In the genomic region with DNA sequence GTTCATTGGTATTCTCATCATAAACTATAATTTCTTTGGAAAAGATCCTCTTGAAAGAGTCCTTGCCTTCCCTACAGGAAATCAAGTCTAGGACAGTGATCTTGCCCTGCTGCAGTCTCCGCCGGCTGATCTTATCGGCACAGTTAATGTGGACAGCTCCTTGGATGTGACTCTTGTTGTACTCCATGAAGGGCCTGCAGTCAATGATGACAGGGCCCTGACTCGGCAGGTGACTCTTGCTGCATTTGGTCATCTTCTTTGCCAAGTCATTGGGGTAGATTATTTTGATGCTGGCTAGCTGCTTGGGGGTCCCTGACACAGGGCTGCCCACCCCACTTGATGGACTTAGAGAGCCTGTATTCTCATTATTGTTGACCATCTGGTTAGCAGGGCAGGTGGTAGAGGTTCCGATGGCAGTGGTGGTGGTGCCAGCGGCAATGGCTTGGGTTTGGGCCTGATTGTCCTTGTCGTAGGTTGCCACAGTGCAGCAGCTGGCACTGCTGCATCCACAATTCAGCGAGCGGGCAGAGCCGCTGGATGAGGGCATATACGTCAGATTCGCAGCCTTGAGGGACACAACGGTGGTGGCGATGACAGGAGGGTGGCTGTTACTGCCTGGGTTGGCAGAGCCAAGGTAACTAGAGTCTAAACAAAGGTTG, we compare ENCODE assay signal across 14 cellular contexts. TPM values are rescaled to one million over a fixed set of nuclear protein-coding genes. Genes with fewer than 3 reads are reported as not detected.
DNase-seq lines count a peak whose midpoint lies in the region; ATAC-seq and TF ChIP-seq lines count a peak whose summit lies in the region.
"Had no signal": no experiment of that assay in that cellular context is flagged by ENCODE, and none has a peak within 500 bp of the region (broad histone marks: within the 10 kb centered on the region; RNA-seq: fewer than 3 reads in every experiment).

No MANE protein-coding gene starts in this region.

- DNase-seq in GM06990 (ENCODE audit: extremely low read depth, insufficient read length): no peak
- DNase-seq in foreskin fibroblast: no peak
- DNase-seq in gastrocnemius medialis: peak; percentile 30 to 50
- no peak for DNase-seq in CD4-positive, alpha-beta memory T cell
- DNase-seq in effector CD8-positive, alpha-beta T cell (lab: John Stamatoyannopoulos, UW): no peak
- DNase-seq: activated B cell treated with CpG ODN at 0.5 μM for 24 hours, DMS 273 treated with DMSO at 0.1 percent for 48 hours, NCI-H1092 had no signal

- peak overlapping the region; percentile 1; the same call in 1 of the 2 replicates for H3K4me2 ChIP-seq in OCI-LY3 (ENCODE audit: low read length)

- H3K4me1 Mint-ChIP-seq in CD4-positive, alpha-beta memory T cell: peaks cover 14 to 60% (median 28%) of the 10 kb centered on the region in 4 donors

- ATAC-seq in gastrocnemius medialis (no peak), HG02981 (IDR thresholded peaks at IDR 0.05; ENCODE audit: unreplicated experiment) (no peak)
- ATAC-seq: right cardiac atrium, Right ventricle myocardium inferior had no signal

- H3K9me3 Mint-ChIP-seq in CD4-positive, alpha-beta memory T cell: no peaks in the 10 kb centered on the region
- H3K9me3 Mint-ChIP-seq: activated B cell treated with CpG ODN at 0.5 μM for 24 hours had no signal

- peak overlapping the region in 2 of 7 donors; percentile 27 to 36 for H3K27ac Mint-ChIP-seq in CD4-positive, alpha-beta memory T cell

- H3K9me3 ChIP-seq in OCI-LY3 (ENCODE audit: insufficient read depth, low read length): no peaks in the 10 kb centered on the region
- H3K9me3 ChIP-seq in gastrocnemius medialis: no peaks in the 10 kb centered on the region
- H3K9me3 ChIP-seq in CD4-positive, alpha-beta memory T cell (ENCODE audit: control insufficient read depth in 1 of 2, low read length in 2 of 2): no peaks in the 10 kb centered on the region

- intact Hi-C loops in gastrocnemius medialis (cut with DNase I; ENCODE audit: low total_unique reads): no loop called here
- intact Hi-C loops in CD4-positive, alpha-beta memory T cell (cut with micrococcal nuclease): no loop called here

- peak overlapping the region in 4 of 8 donors; percentile 18 to 41 (median 28) for H3K4me3 Mint-ChIP-seq in CD4-positive, alpha-beta memory T cell
- H3K4me3 Mint-ChIP-seq: activated B cell treated with CpG ODN at 0.5 μM for 24 hours had no signal

- TF ChIP-seq CTCF in GM06990 (IDR thresholded peaks at IDR 0.05; ENCODE audit: insufficient read depth, low read length, poor library complexity, severe bottlenecking) (no peak), OCI-LY3 (IDR thresholded peaks at IDR 0.05; ENCODE audit: low read depth, low read length) (no peak), foreskin fibroblast (IDR thresholded peaks at IDR 0.05; ENCODE audit: low read depth, low read length) (no peak), gastrocnemius medialis (IDR thresholded peaks at IDR 0.05 in 4 of 5, conservative IDR thresholded peaks at IDR 0.05 in 1 of 5) (no peak)

- H4K20me1 ChIP-seq in OCI-LY3 (ENCODE audit: insufficient read depth, low read length): peaks cover 60% of the 10 kb centered on the region

- no peak for TF ChIP-seq POLR2A in gastrocnemius medialis (IDR thresholded peaks at IDR 0.05)

- H3K36me3 ChIP-seq in GM06990 (ENCODE audit: control insufficient read depth, insufficient read depth, low read length): peaks cover 11% of the 10 kb centered on the region
- H3K36me3 ChIP-seq in OCI-LY3 (replicated peaks; ENCODE audit: low read depth, low read length): peaks cover 57% of the 10 kb centered on the region
- H3K36me3 ChIP-seq in gastrocnemius medialis: no peaks in the 10 kb centered on the region
- no peaks in the 10 kb centered on the region for H3K36me3 ChIP-seq in CD4-positive, alpha-beta memory T cell (ENCODE audit: insufficient read depth, low read length)
- H3K36me3 ChIP-seq: cardiac muscle cell had no signal

- H3K27me3 ChIP-seq in GM06990 (replicated peaks; ENCODE audit: control insufficient read depth, insufficient read depth, low read length) (no peaks in the 10 kb centered on the region), OCI-LY3 (ENCODE audit: low read depth, low read length) (no peaks in the 10 kb centered on the region), gastrocnemius medialis (no peaks in the 10 kb centered on the region)
- no peaks in the 10 kb centered on the region for H3K27me3 ChIP-seq in CD4-positive, alpha-beta memory T cell (ENCODE audit: insufficient read depth, low read length)
- H3K27me3 ChIP-seq: cardiac muscle cell had no signal

- H3K9ac ChIP-seq in OCI-LY3 (ENCODE audit: low read length): no peak overlapping the region

- no peak overlapping the region for H2AFZ ChIP-seq in OCI-LY3 (ENCODE audit: low read depth, low read length)

- in situ Hi-C loops in gastrocnemius medialis (cut with MboI; ENCODE audit: low sequenced_read_pairs in 4 of 4): loop anchor here (25.0 kb wide), 3 partner anchors 177 to 898 kb away; no protein-coding TSS in a partner anchor

- H3K4me1 ChIP-seq in OCI-LY3 (ENCODE audit: low read length) (peaks cover 44% of the 10 kb centered on the region), gastrocnemius medialis (peaks cover 68 to 73% of the 10 kb centered on the region in 2 donors)
- H3K4me1 ChIP-seq in CD4-positive, alpha-beta memory T cell (ENCODE audit: insufficient read depth, low read length): peaks cover 59% of the 10 kb centered on the region

- peaks cover 25 to 27% of the 10 kb centered on the region in 2 donors for H3K36me3 Mint-ChIP-seq in CD4-positive, alpha-beta memory T cell

- POLR2A ChIA-PET in CD4-positive, alpha-beta memory T cell (lab: Charles Lee; ENCODE audit: partially characterized antibody): interaction anchor here (1.3 to 6.1 kb wide), 5 partner anchors 26 to 683 kb away, joined by 3 to 192 read pairs (median 11); no protein-coding TSS in a partner anchor

- peaks cover 76% of the 10 kb centered on the region for H3K79me2 ChIP-seq in OCI-LY3 (ENCODE audit: low read length)

- H3K4me3 ChIP-seq in GM06990 (replicated peaks; ENCODE audit: low read depth, low read length) (peak overlapping the region; percentile 73), OCI-LY3 (ENCODE audit: low read length) (no peak overlapping the region), foreskin fibroblast (ENCODE audit: low read depth in 1 of 2, low read length in 2 of 2) (peak overlapping the region; percentile 76 to 84), gastrocnemius medialis (peak overlapping the region in 3 of 4 donors; percentile 3 to 83 (median 7))
- no peak overlapping the region for H3K4me3 ChIP-seq in CD4-positive, alpha-beta memory T cell (ENCODE audit: low read length in 2 of 2)

- CTCF ChIA-PET in CD4-positive, alpha-beta memory T cell (lab: Charles Lee; ENCODE audit: partially characterized antibody): interaction anchor here (1.2 kb wide), 1 partner anchor 38 kb away, joined by 3 read pairs; no protein-coding TSS in a partner anchor

- no peak overlapping the region for H3K27ac ChIP-seq in OCI-LY3 (ENCODE audit: low read length)
- H3K27ac ChIP-seq in gastrocnemius medialis: peak overlapping the region; percentile 95 to 99 (median 98)
- no peak overlapping the region for H3K27ac ChIP-seq in CD4-positive, alpha-beta memory T cell (ENCODE audit: low read depth, low read length)
- H3K27ac ChIP-seq: cardiac muscle cell, epithelial cell of prostate had no signal

- no peaks in the 10 kb centered on the region for H3K27me3 Mint-ChIP-seq in CD4-positive, alpha-beta memory T cell
- H3K27me3 Mint-ChIP-seq: activated B cell treated with CpG ODN at 0.5 μM for 24 hours had no signal

RNA-seq across cellular contexts. Expression of gene DUSP10, which starts 2.7 kb away (rescaled TPM):
- total RNA-seq in gastrocnemius medialis: 1 to 10 TPM; 2.9 to 7.0 (median 5.9) TPM
- total RNA-seq in CD4-positive, alpha-beta memory T cell: 1 to 10 TPM; 3.8 to 4.1 TPM
- polyA plus RNA-seq in CD4-positive, alpha-beta memory T cell: 1 to 10 TPM; 4.5 to 9.9 TPM

Comparison
In these comparisons a context has a peak if more than half of its experiments do, and no peak if none do; other contexts are left out.
1. DNase-seq: peak in gastrocnemius medialis (2 of 2); none in GM06990 (single experiment), foreskin fibroblast (0 of 2), CD4-positive, alpha-beta memory T cell (0 of 5) and effector CD8-positive, alpha-beta T cell (single experiment).
2. H3K4me3 ChIP-seq: peak in GM06990 (single experiment), foreskin fibroblast (2 of 2) and gastrocnemius medialis (3 of 4); none in OCI-LY3 (single experiment) and CD4-positive, alpha-beta memory T cell (0 of 2).
3. H3K27ac ChIP-seq: peak in gastrocnemius medialis (4 of 4); none in OCI-LY3 (single experiment) and CD4-positive, alpha-beta memory T cell (single experiment).